9 cellular contexts compared by ENCODE assay signal in genomic region chr16:11783319-11784047, GRCh38. TPM values are rescaled to one million over a fixed set of nuclear protein-coding genes. Genes with fewer than 3 reads are reported as not detected.
DNase-seq lines count a peak whose midpoint lies in the region; ATAC-seq, FAIRE-seq and TF ChIP-seq lines count a peak whose summit lies in the region.
"Had no signal": no experiment of that assay in that cellular context is flagged by ENCODE, and none has a peak within 500 bp of the region (broad histone marks: within the 10 kb centered on the region; RNA-seq: fewer than 3 reads in every experiment).

No MANE protein-coding gene starts in this region.

- H3K9me3 Mint-ChIP-seq in endodermal cell, result no peaks in the 10 kb centered on the region

- peaks cover 14% of the 10 kb centered on the region for H3K36me3 Mint-ChIP-seq in endodermal cell (ENCODE audit: low read depth)

- no peak for FAIRE-seq in pancreas (lab: Jason Lieb, UNC)
- FAIRE-seq: H1 had no signal

- no peak overlapping the region for H3K9ac ChIP-seq in endodermal cell (ENCODE audit: extremely low read depth, low read length, poor library complexity, severe bottlenecking)

- BruUV-seq in A673 (replicated peaks; lab: Mats Ljungman, UMichigan), result no TSS peak

- DNase-seq in A673 (ENCODE audit: low spot score), result no peak
- DNase-seq in endodermal cell, result no peak
- DNase-seq in pancreas, result no peak
- no peak for DNase-seq in NCI-H2107 (lab: John Stamatoyannopoulos, UW)
- no peak for DNase-seq in NCI-H1694 treated with DMSO at 0.1 percent for 48 hours (lab: John Stamatoyannopoulos, UW)

- H3K27me3 ChIP-seq in A673 (replicated peaks; ENCODE audit: insufficient read depth, low read depth, low read length, poor library complexity) (no peaks in the 10 kb centered on the region), endodermal cell (ENCODE audit: control insufficient read depth, insufficient read depth, low read length, poor library complexity, severe bottlenecking) (no peaks in the 10 kb centered on the region), pancreas (no peaks in the 10 kb centered on the region)

- CTCF ChIA-PET in A673 (lab: Charles Lee), result no interaction called here

- POLR2A ChIA-PET in A673 (lab: Charles Lee; ENCODE audit: low non-redundant PET), result no interaction called here

- H3K36me3 ChIP-seq in A673 (ENCODE audit: insufficient read depth, low read length, poor library complexity, severe bottlenecking) (peaks cover 10% of the 10 kb centered on the region), endodermal cell (ENCODE audit: control insufficient read depth, insufficient read depth, low read length) (peaks cover 28% of the 10 kb centered on the region), pancreas (no peaks in the 10 kb centered on the region)

- H3K9me3 ChIP-seq in A673 (ENCODE audit: low read depth, low read length, poor library complexity, severe bottlenecking), result no peaks in the 10 kb centered on the region
- no peaks in the 10 kb centered on the region for H3K9me3 ChIP-seq in endodermal cell (ENCODE audit: control insufficient read depth, low read length)
- H3K9me3 ChIP-seq in pancreas, result no peaks in the 10 kb centered on the region

- H3K4me3 ChIP-seq in A673 (ENCODE audit: low read depth, low read length, poor library complexity, severe bottlenecking) (no peak overlapping the region), endodermal cell (ENCODE audit: low read length) (no peak overlapping the region), pancreas (no peak overlapping the region)

- no peak overlapping the region for H3K4me3 Mint-ChIP-seq in endodermal cell

- H3K4me1 ChIP-seq in A673 (ENCODE audit: insufficient read depth, low read length, poor library complexity, severe bottlenecking), result peaks cover 40% of the 10 kb centered on the region
- H3K4me1 ChIP-seq in endodermal cell (ENCODE audit: control insufficient read depth, insufficient read depth, low read length), result peaks cover 11% of the 10 kb centered on the region
- peaks cover 4 to 28% (median 27%) of the 10 kb centered on the region in 3 donors for H3K4me1 ChIP-seq in pancreas

- H3K27me3 Mint-ChIP-seq in endodermal cell (ENCODE audit: insufficient read depth), result no peaks in the 10 kb centered on the region

- peak; percentile 55 for ATAC-seq in GM18870 (IDR thresholded peaks at IDR 0.05; ENCODE audit: unreplicated experiment)
- peak; percentile 46 for ATAC-seq in HG03342 (IDR thresholded peaks at IDR 0.05; ENCODE audit: unreplicated experiment)
- ATAC-seq in activated CD4-positive, CD25-positive, alpha-beta regulatory T cell treated with anti-CD3 and anti-CD28 coated beads, Interleukin-2, amount 50 U/mL, for 24 hours, result peak; percentile 90 to 91
- ATAC-seq in pancreas, result peak; percentile 33 to 61 (median 52)

- H3K27ac Mint-ChIP-seq in endodermal cell, result peak overlapping the region; percentile 26

- TF ChIP-seq CTCF in A673 (conservative IDR thresholded peaks at IDR 0.05; ENCODE audit: low read depth, low read length), result no peak
- TF ChIP-seq CTCF in endodermal cell (conservative IDR thresholded peaks at IDR 0.05), result no peak
- no peak for TF ChIP-seq CTCF in pancreas (IDR thresholded peaks at IDR 0.05)

- H3K4me1 Mint-ChIP-seq in endodermal cell, result peaks cover 26% of the 10 kb centered on the region

- peak overlapping the region; percentile 55 for H3K27ac ChIP-seq in A673 (ENCODE audit: low read depth, low read length, poor library complexity, severe bottlenecking)
- no peak overlapping the region for H3K27ac ChIP-seq in endodermal cell (ENCODE audit: low read depth, low read length)
- peak overlapping the region; percentile 54 to 87 (median 82) for H3K27ac ChIP-seq in pancreas

- intact Hi-C loops in A673 (cut with micrococcal nuclease; ENCODE audit: unreplicated experiment), result no loop called here
- intact Hi-C loops in pancreas (cut with DNase I), result no loop called here

- WGBS in endodermal cell (ENCODE audit: insufficient coverage in 1 of 2, insufficient read length in 1 of 2), 2 experiments, result 81 to 90% methylated on average over 3 to 4 of the region's 5 CpGs
- 16 to 20% methylated on average over 5 of the region's 5 CpGs for WGBS in pancreas, 2 donors

RNA-seq across cellular contexts. Expression of gene ZC3H7A, which starts 13.6 kb away (rescaled TPM):
- total RNA-seq in A673 (2021) (65.0 and 67.2 TPM in 2 replicates), endodermal cell (10 to 100 TPM; 37.7 to 38.5 TPM), pancreas (10 to 100 TPM; 23.8 to 34.5 (median 30.2) TPM)
- polyA plus RNA-seq in endodermal cell (2013, experiment 1 of 2), result 49.7 TPM
- polyA plus RNA-seq in endodermal cell (2013, experiment 2 of 2), result 47.6 TPM
- 10 to 100 TPM; 20.0 to 39.6 TPM for polyA plus RNA-seq in pancreas

RNA-seq across cellular contexts. Expression of gene TXNDC11, which starts 40.8 kb away (rescaled TPM):
- total RNA-seq in A673 (2021), result 17.0 and 17.6 TPM in 2 replicates
- total RNA-seq in endodermal cell, result 10 to 100 TPM; 16.4 to 20.8 TPM
- 13.2 TPM for polyA plus RNA-seq in endodermal cell (2013, experiment 1 of 2)
- polyA plus RNA-seq in endodermal cell (2013, experiment 2 of 2), result 13.6 TPM
- total RNA-seq in pancreas, result 10 to 100 TPM; 28.1 to 38.9 (median 35.9) TPM
- 10 to 100 TPM; 54.7 to 80.8 TPM for polyA plus RNA-seq in pancreas
